22 cellular contexts compared by ENCODE assay signal in the genomic region with DNA sequence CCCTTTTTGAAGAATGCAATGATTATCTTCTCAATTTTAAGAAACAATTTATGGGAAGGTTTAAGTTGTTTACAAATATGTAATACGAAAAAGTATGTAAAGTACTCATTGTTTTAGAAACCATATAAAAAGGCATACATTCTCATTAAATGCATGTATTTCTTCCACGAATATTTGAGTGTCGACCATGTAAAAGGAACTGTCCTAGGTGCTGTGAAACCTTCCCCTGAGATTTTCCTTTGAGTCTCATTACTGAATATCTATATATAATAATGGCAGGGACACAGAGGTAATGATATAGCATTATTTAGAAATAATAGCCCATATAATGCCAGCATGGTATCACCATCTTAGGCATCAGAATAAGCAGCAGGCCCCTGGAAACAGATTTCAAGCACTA.
A peak's percentile ranks its signal among the peaks of the same experiment; 100 is the strongest.
DNase-seq lines count a peak whose midpoint lies in the region; ATAC-seq, FAIRE-seq and TF ChIP-seq lines count a peak whose summit lies in the region.
"Had no signal": no experiment of that assay in that cellular context is flagged by ENCODE, and none has a peak within 500 bp of the region (broad histone marks: within the 10 kb centered on the region; RNA-seq: fewer than 3 reads in every experiment).

No MANE protein-coding gene starts in this region.

- H2AFZ ChIP-seq in SK-N-SH (ENCODE audit: low read depth) (no peak overlapping the region), GM12878 (ENCODE audit: control insufficient read depth, low read depth, low read length) (no peak overlapping the region)
- H2AFZ ChIP-seq: GM23338 had no signal

- BruUV-seq in GM12878 (replicated peaks; lab: Mats Ljungman, UMichigan): no TSS peak

- DNase-seq in SK-N-SH: no peak
- peak; percentile 64 for DNase-seq in NCI-H1694 treated with DMSO at 0.1 percent for 48 hours (lab: John Stamatoyannopoulos, UW)
- no peak for DNase-seq in GM12878 (ENCODE audit: low read depth, low spot score)
- DNase-seq in NCI-H524 treated with DMSO at 0.1 percent for 48 hours (lab: John Stamatoyannopoulos, UW): no peak
- no peak for DNase-seq in upper lobe of right lung
- no peak for DNase-seq in hippocampal formation (lab: John Stamatoyannopoulos, UW)
- DNase-seq: AML-193; Calu3; CD8-positive, alpha-beta T cell; HCEC 1CT; HFFc6; IMR-90; KBM-7 had no signal

- TF ChIP-seq CTCF in SK-N-SH (IDR thresholded peaks at IDR 0.05) (no peak), HEK293 (tag by site-specific recombination; IDR thresholded peaks at IDR 0.05) (no peak), GM12878 (IDR thresholded peaks at IDR 0.05 in 2 of 3, conservative IDR thresholded peaks at IDR 0.05 in 1 of 3; ENCODE audit: control insufficient read depth in 2 of 3, extremely low read depth in 1 of 3, insufficient read depth in 1 of 3, low read depth in 3 of 3, low read length in 3 of 3) (no peak), upper lobe of right lung (IDR thresholded peaks at IDR 0.05) (no peak)

- no peaks in the 10 kb centered on the region for H3K27me3 ChIP-seq in SK-N-SH (ENCODE audit: insufficient read depth)
- no peaks in the 10 kb centered on the region for H3K27me3 ChIP-seq in GM12878 (replicated peaks in 1 of 2; ENCODE audit: control insufficient read depth in 2 of 2, insufficient read depth in 2 of 2, low read length in 1 of 2)
- H3K27me3 ChIP-seq in upper lobe of right lung: no peaks in the 10 kb centered on the region

- H4K20me1 ChIP-seq in SK-N-SH (ENCODE audit: insufficient read depth): no peaks in the 10 kb centered on the region
- H4K20me1 ChIP-seq in GM12878 (ENCODE audit: control insufficient read depth, insufficient read depth): no peaks in the 10 kb centered on the region

- H3K4me2 ChIP-seq in SK-N-SH: no peak overlapping the region
- H3K4me2 ChIP-seq in GM12878 (ENCODE audit: control insufficient read depth, insufficient read depth): no peak overlapping the region
- H3K4me2 ChIP-seq: GM23338 had no signal

- WGBS in SK-N-SH (ENCODE audit: low lambda C conversion rate): 50% methylated on average over 3 of the region's 3 CpGs
- 0% methylated on average over 3 of the region's 3 CpGs for WGBS in GM12878 (ENCODE audit: insufficient coverage, insufficient replicate concordance, low lambda C conversion rate, missing lambda C conversion rate)

- no peaks in the 10 kb centered on the region for H3K9me2 ChIP-seq in SK-N-SH

- no peak overlapping the region for H3K4me3 ChIP-seq in SK-N-SH (ENCODE audit: low read depth in 2 of 2, low read length in 1 of 2)
- H3K4me3 ChIP-seq in HEK293 (ENCODE audit: low read depth, low read length): no peak overlapping the region
- H3K4me3 ChIP-seq in GM12878: no peak overlapping the region
- H3K4me3 ChIP-seq in upper lobe of right lung: no peak overlapping the region
- H3K4me3 ChIP-seq: GM23338 had no signal

- no peak for TF ChIP-seq EP300 in SK-N-SH (IDR thresholded peaks at IDR 0.05; ENCODE audit: borderline replicate concordance in 1 of 2, low read depth in 1 of 2, low read length in 1 of 2)
- TF ChIP-seq EP300 in GM12878 (IDR thresholded peaks at IDR 0.05; ENCODE audit: borderline replicate concordance in 1 of 2, control insufficient read depth in 1 of 2, low read depth in 2 of 2, low read length in 2 of 2): no peak

- POLR2A ChIA-PET in SK-N-SH (lab: Yijun Ruan, JAX) (no interaction called here), HEK293 (lab: Yijun Ruan, JAX) (no interaction called here), GM12878 (lab: Charles Lee) (no interaction called here)

- H3K36me3 ChIP-seq in SK-N-SH (replicated peaks in 1 of 2; ENCODE audit: control insufficient read depth in 1 of 2, insufficient read depth in 2 of 2, low read length in 1 of 2): no peaks in the 10 kb centered on the region
- no peaks in the 10 kb centered on the region for H3K36me3 ChIP-seq in HEK293 (ENCODE audit: control insufficient read depth in 2 of 2, insufficient read depth in 1 of 2, low read length in 2 of 2)
- H3K36me3 ChIP-seq in GM12878 (ENCODE audit: control insufficient read depth in 2 of 2, insufficient read depth in 2 of 2, low read length in 1 of 2): no peaks in the 10 kb centered on the region
- no peaks in the 10 kb centered on the region for H3K36me3 ChIP-seq in upper lobe of right lung

- H3K9me3 ChIP-seq in SK-N-SH (no peaks in the 10 kb centered on the region), HEK293 (ENCODE audit: control insufficient read depth, insufficient read depth, low read depth, low read length) (no peaks in the 10 kb centered on the region), GM12878 (replicated peaks; ENCODE audit: control insufficient read depth, insufficient read depth, low read length) (no peaks in the 10 kb centered on the region), upper lobe of right lung (no peaks in the 10 kb centered on the region)

- peaks cover 0 to 3% of the 10 kb centered on the region in 2 experiments; a peak in 2 of 4 replicates for H3K4me1 ChIP-seq in SK-N-SH (ENCODE audit: control insufficient read depth in 1 of 2, insufficient read depth in 2 of 2, low read depth in 1 of 2, low read length in 1 of 2)
- peaks cover 15% of the 10 kb centered on the region for H3K4me1 ChIP-seq in HEK293 (ENCODE audit: control insufficient read depth, insufficient read depth, low read length)
- H3K4me1 ChIP-seq in GM12878 (ENCODE audit: control insufficient read depth, insufficient read depth, low read length): no peaks in the 10 kb centered on the region
- no peaks in the 10 kb centered on the region for H3K4me1 ChIP-seq in upper lobe of right lung

- RAD21 ChIA-PET in GM12878 (lab: Charles Lee; ENCODE audit: unreplicated experiment): no interaction called here

- in situ Hi-C loops in GM12878 (cut with MboI): no loop called here

- intact Hi-C loops in GM12878 (cut with micrococcal nuclease; ENCODE audit: unreplicated experiment) (no loop called here), upper lobe of right lung (cut with DNase I) (no loop called here)

- ATAC-seq in SK-N-SH treated with all-trans-retinoic acid at 6 μM for 48 hours (no peak), GM12878 (peak; percentile 49), upper lobe of right lung (no peak)
- ATAC-seq: CD8-positive, alpha-beta T cell; GM23338 had no signal

- CTCF ChIA-PET in SK-N-SH (lab: Yijun Ruan, JAX): no interaction called here
- CTCF ChIA-PET in HEK293 (lab: Yijun Ruan, JAX): interaction anchor here (0.5 kb wide), 1 partner anchor 888 kb away, joined by 3 read pairs; no protein-coding TSS in a partner anchor
- CTCF ChIA-PET in GM12878 (lab: Yijun Ruan, JAX): interaction anchor here (0.9 kb wide), 1 partner anchor 117 kb away, joined by 3 read pairs; no protein-coding TSS in a partner anchor

- H3K79me2 ChIP-seq in SK-N-SH (ENCODE audit: insufficient read depth) (no peaks in the 10 kb centered on the region), GM12878 (ENCODE audit: control insufficient read depth, insufficient read depth, low read length) (no peaks in the 10 kb centered on the region)

- no peak for FAIRE-seq in GM12878 (lab: Jason Lieb, UNC)
- FAIRE-seq: A204.1, G401.6, GM12892, GM18507, H54, HTR-8/SVneo had no signal

- H3F3A ChIP-seq in SK-N-SH (replicated peaks; ENCODE audit: insufficient read depth): no peaks in the 10 kb centered on the region

- no peak overlapping the region for H3K27ac ChIP-seq in SK-N-SH (ENCODE audit: low read depth in 2 of 2, low read length in 1 of 2)
- H3K27ac ChIP-seq in HEK293 (ENCODE audit: extremely low read depth, low read depth, low read length): no peak overlapping the region
- H3K27ac ChIP-seq in GM12878 (ENCODE audit: control insufficient read depth, insufficient read depth): no peak overlapping the region
- no peak overlapping the region for H3K27ac ChIP-seq in upper lobe of right lung

- SMC1A ChIA-PET in GM12878 (lab: Charles Lee; ENCODE audit: uncharacterized antibody, unreplicated experiment): interaction anchor here (1.1 to 1.5 kb wide), 2 partner anchors 8 to 14 kb away, joined by 4 to 5 read pairs; no protein-coding TSS in a partner anchor

- no peak for TF ChIP-seq RAD21 in SK-N-SH (IDR thresholded peaks at IDR 0.05; ENCODE audit: low read length)
- TF ChIP-seq RAD21 in GM12878 (IDR thresholded peaks at IDR 0.05; ENCODE audit: insufficient read depth, low read depth, low read length): no peak

- no peak for TF ChIP-seq POLR2A in GM12878 (IDR thresholded peaks at IDR 0.05; ENCODE audit: low read depth, low read length)

- H3K9ac ChIP-seq in SK-N-SH: no peak overlapping the region
- H3K9ac ChIP-seq in GM12878 (ENCODE audit: control insufficient read depth, insufficient read depth, low read length): no peak overlapping the region

TF ChIP-seq in SK-N-SH, 30 proteins besides CTCF, POLR2A, EP300 and RAD21 (continues in another document):
- TF ChIP-seq ELF1 (IDR thresholded peaks at IDR 0.05): no peak

TF ChIP-seq in SK-N-SH treated with all-trans-retinoic acid at 6 μM for 48 hours, 23 proteins besides CTCF, POLR2A, EP300 and RAD21 (continues in another document):
- TF ChIP-seq OSR1 (CRISPR knock-in tag; IDR thresholded peaks at IDR 0.05) (no peak), ZC3H10 (CRISPR knock-in tag; IDR thresholded peaks at IDR 0.05) (no peak), ZNF565 (CRISPR knock-in tag; conservative IDR thresholded peaks at IDR 0.05; ENCODE audit: low read depth) (no peak)

TF ChIP-seq in HEK293, 187 proteins besides CTCF, POLR2A, EP300 and RAD21 (continues in another document):
- TF ChIP-seq SCRT2 (tag by site-specific recombination; IDR thresholded peaks at IDR 0.05): no peak
- TF ChIP-seq, protein P1, sequence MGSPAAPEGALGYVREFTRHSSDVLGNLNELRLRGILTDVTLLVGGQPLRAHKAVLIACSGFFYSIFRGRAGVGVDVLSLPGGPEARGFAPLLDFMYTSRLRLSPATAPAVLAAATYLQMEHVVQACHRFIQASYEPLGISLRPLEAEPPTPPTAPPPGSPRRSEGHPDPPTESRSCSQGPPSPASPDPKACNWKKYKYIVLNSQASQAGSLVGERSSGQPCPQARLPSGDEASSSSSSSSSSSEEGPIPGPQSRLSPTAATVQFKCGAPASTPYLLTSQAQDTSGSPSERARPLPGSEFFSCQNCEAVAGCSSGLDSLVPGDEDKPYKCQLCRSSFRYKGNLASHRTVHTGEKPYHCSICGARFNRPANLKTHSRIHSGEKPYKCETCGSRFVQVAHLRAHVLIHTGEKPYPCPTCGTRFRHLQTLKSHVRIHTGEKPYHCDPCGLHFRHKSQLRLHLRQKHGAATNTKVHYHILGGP (tag by site-specific recombination; IDR thresholded peaks at IDR 0.05): no peak
